In genomic region chr18:21979759-21980158, GRCh38 we compare ENCODE assay signal across 19 cellular contexts.
DNase-seq lines count a peak whose midpoint lies in the region; ATAC-seq and TF ChIP-seq lines count a peak whose summit lies in the region.
"Had no signal": no experiment of that assay in that cellular context is flagged by ENCODE, and none has a peak within 500 bp of the region (broad histone marks: within the 10 kb centered on the region; RNA-seq: fewer than 3 reads in every experiment).

No MANE protein-coding gene starts in this region.

- no peak for DNase-seq in cardiac muscle cell (ENCODE audit: low read depth in 1 of 2, low spot score in 1 of 2)
- no peak for DNase-seq in heart right ventricle
- DNase-seq in mesenteric fat pad (ENCODE audit: low spot score) = peak; percentile 1
- DNase-seq in progenitor cell of endocrine pancreas (ENCODE audit: low spot score, unreplicated experiment) = no peak
- DNase-seq in activated T-helper 2 cell treated with anti-CD3 and anti-CD28 coated beads, Interferon-gamma antibody, Interleukin-2, Interleukin-4, amounts not matched to agents 10 μg/mL and 5 μg/mL and 100 μg/mL, durations not matched to agents 14 hours and 24 hours and 36 hours (ENCODE audit: low spot score) = no peak
- DNase-seq: BE2C; Calu3; CD4-positive, alpha-beta T cell; CD8-positive, alpha-beta memory T cell; DMS53; DMS79 treated with DMSO at 0.1 percent for 48 hours; GF-D8; GM23248; H7 had no signal

- H3K27ac ChIP-seq in cardiac muscle cell (peak overlapping the region; percentile 87), heart right ventricle (no peak overlapping the region)
- H3K27ac ChIP-seq: 22Rv1; BLaER1 treated with 17β-estradiol and CSF1 and Interleukin-3, amounts not matched to agents 10 nM and 100 nM; GM23248 had no signal

- H3K36me3 ChIP-seq in cardiac muscle cell = no peaks in the 10 kb centered on the region
- no peaks in the 10 kb centered on the region for H3K36me3 ChIP-seq in heart right ventricle
- H3K36me3 ChIP-seq: BE2C; BLaER1 treated with 17β-estradiol and CSF1 and Interleukin-3, amounts not matched to agents 10 nM and 100 nM had no signal

- ATAC-seq in heart right ventricle (no peak), GM19395 (IDR thresholded peaks at IDR 0.05; ENCODE audit: unreplicated experiment) (no peak)
- ATAC-seq: HCT116 had no signal

- peaks cover 38% of the 10 kb centered on the region for H3K4me1 Mint-ChIP-seq in progenitor cell of endocrine pancreas (ENCODE audit: low read depth)
- no peaks in the 10 kb centered on the region for H3K4me1 Mint-ChIP-seq in activated T-helper 2 cell treated with anti-CD3 and anti-CD28 coated beads, Interferon-gamma antibody, Interleukin-2, Interleukin-4, amounts not matched to agents 10 μg/mL and 5 μg/mL and 100 μg/mL, durations not matched to agents 14 hours and 24 hours and 36 hours (ENCODE audit: low read depth)
- H3K4me1 Mint-ChIP-seq: CD14-positive monocyte; CD8-positive, alpha-beta memory T cell had no signal

- H3K4me1 ChIP-seq in cardiac muscle cell (ENCODE audit: low read depth) (peaks cover 36% of the 10 kb centered on the region), heart right ventricle (no peaks in the 10 kb centered on the region)
- H3K4me1 ChIP-seq: BE2C; BLaER1 treated with 17β-estradiol and CSF1 and Interleukin-3, amounts not matched to agents 10 nM and 100 nM had no signal

- H3K4me3 Mint-ChIP-seq in progenitor cell of endocrine pancreas (ENCODE audit: low read depth) = no peak overlapping the region
- no peak overlapping the region for H3K4me3 Mint-ChIP-seq in activated T-helper 2 cell treated with anti-CD3 and anti-CD28 coated beads, Interferon-gamma antibody, Interleukin-2, Interleukin-4, amounts not matched to agents 10 μg/mL and 5 μg/mL and 100 μg/mL, durations not matched to agents 14 hours and 24 hours and 36 hours (ENCODE audit: low read depth)
- H3K4me3 Mint-ChIP-seq: CD14-positive monocyte; CD4-positive, alpha-beta T cell; CD8-positive, alpha-beta memory T cell had no signal

- H3K4me3 ChIP-seq in cardiac muscle cell = no peak overlapping the region
- no peak overlapping the region for H3K4me3 ChIP-seq in heart right ventricle
- H3K4me3 ChIP-seq: BLaER1 treated with 17β-estradiol and CSF1 and Interleukin-3, amounts not matched to agents 10 nM and 100 nM; GM23248 had no signal

- H3K9me3 Mint-ChIP-seq in progenitor cell of endocrine pancreas (ENCODE audit: low read depth) = peaks cover 5% of the 10 kb centered on the region
- no peaks in the 10 kb centered on the region for H3K9me3 Mint-ChIP-seq in activated T-helper 2 cell treated with anti-CD3 and anti-CD28 coated beads, Interferon-gamma antibody, Interleukin-2, Interleukin-4, amounts not matched to agents 10 μg/mL and 5 μg/mL and 100 μg/mL, durations not matched to agents 14 hours and 24 hours and 36 hours
- H3K9me3 Mint-ChIP-seq: CD8-positive, alpha-beta memory T cell had no signal

- TF ChIP-seq CTCF in cardiac muscle cell (IDR thresholded peaks at IDR 0.05; ENCODE audit: low read depth, low read length) (no peak), heart right ventricle (IDR thresholded peaks at IDR 0.05) (no peak), progenitor cell of endocrine pancreas (IDR thresholded peaks at IDR 0.05; ENCODE audit: unreplicated experiment) (no peak)

- H3K27me3 ChIP-seq in cardiac muscle cell (no peaks in the 10 kb centered on the region), heart right ventricle (no peaks in the 10 kb centered on the region)
- H3K27me3 ChIP-seq: BE2C; BLaER1 treated with 17β-estradiol and CSF1 and Interleukin-3, amounts not matched to agents 10 nM and 100 nM had no signal

- H3K9me3 ChIP-seq in cardiac muscle cell (ENCODE audit: low read depth) = no peaks in the 10 kb centered on the region
- H3K9me3 ChIP-seq in heart right ventricle = peaks cover 0 to 13% (median 0%) of the 10 kb centered on the region in 11 donors
- H3K9me3 ChIP-seq: BE2C had no signal

- WGBS in heart right ventricle, 2 donors = 91 to 94% methylated on average over 1 of the region's 1 CpG

- H3K36me3 Mint-ChIP-seq in progenitor cell of endocrine pancreas (ENCODE audit: insufficient read depth) = peaks cover 1% of the 10 kb centered on the region
- H3K36me3 Mint-ChIP-seq in activated T-helper 2 cell treated with anti-CD3 and anti-CD28 coated beads, Interferon-gamma antibody, Interleukin-2, Interleukin-4, amounts not matched to agents 10 μg/mL and 5 μg/mL and 100 μg/mL, durations not matched to agents 14 hours and 24 hours and 36 hours (ENCODE audit: low read depth) = no peaks in the 10 kb centered on the region
- H3K36me3 Mint-ChIP-seq: CD14-positive monocyte; CD8-positive, alpha-beta memory T cell had no signal

- H3K27ac Mint-ChIP-seq in progenitor cell of endocrine pancreas = peak overlapping the region; percentile 97
- H3K27ac Mint-ChIP-seq in activated T-helper 2 cell treated with anti-CD3 and anti-CD28 coated beads, Interferon-gamma antibody, Interleukin-2, Interleukin-4, amounts not matched to agents 10 μg/mL and 5 μg/mL and 100 μg/mL, durations not matched to agents 14 hours and 24 hours and 36 hours = no peak overlapping the region
- H3K27ac Mint-ChIP-seq: CD14-positive monocyte; CD4-positive, alpha-beta T cell; CD8-positive, alpha-beta memory T cell had no signal

- intact Hi-C loops in heart right ventricle (cut with DNase I) = no loop called here
- intact Hi-C loops in activated T-helper 2 cell treated with anti-CD3 and anti-CD28 coated beads, Interferon-gamma antibody, Interleukin-2, Interleukin-4, amounts not matched to agents 10 μg/mL and 5 μg/mL and 100 μg/mL, durations not matched to agents 14 hours and 24 hours and 36 hours (cut with micrococcal nuclease) = no loop called here

- H3K27me3 Mint-ChIP-seq in progenitor cell of endocrine pancreas = no peaks in the 10 kb centered on the region
- H3K27me3 Mint-ChIP-seq in activated T-helper 2 cell treated with anti-CD3 and anti-CD28 coated beads, Interferon-gamma antibody, Interleukin-2, Interleukin-4, amounts not matched to agents 10 μg/mL and 5 μg/mL and 100 μg/mL, durations not matched to agents 14 hours and 24 hours and 36 hours (ENCODE audit: low read depth) = no peaks in the 10 kb centered on the region
- H3K27me3 Mint-ChIP-seq: CD4-positive, alpha-beta T cell had no signal
